In the genomic region with DNA sequence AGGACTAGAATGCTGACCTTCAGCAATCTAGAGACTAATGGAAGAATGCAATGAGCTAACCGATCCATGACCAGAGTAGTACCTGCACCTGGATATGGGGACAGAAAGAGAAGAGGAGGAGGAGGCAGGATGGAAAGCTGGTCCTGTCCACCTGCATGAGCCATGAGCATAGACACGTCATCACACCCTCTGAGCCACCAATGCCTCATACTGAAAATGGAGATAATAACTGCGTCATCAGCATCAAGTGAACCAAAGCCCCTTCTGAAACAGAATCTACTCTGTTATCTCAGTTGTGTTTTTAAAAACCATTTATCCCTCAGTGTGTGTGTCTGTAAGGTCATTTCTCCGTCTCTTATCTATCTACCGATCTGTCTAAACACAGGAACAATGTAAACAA, we compare ENCODE assay signal across 20 cellular contexts.
DNase-seq lines count a peak whose midpoint lies in the region; ATAC-seq and TF ChIP-seq lines count a peak whose summit lies in the region.
"Had no signal": no experiment of that assay in that cellular context is flagged by ENCODE, and none has a peak within 500 bp of the region (broad histone marks: within the 10 kb centered on the region; RNA-seq: fewer than 3 reads in every experiment).

No MANE protein-coding gene starts in this region.

- H3K27ac ChIP-seq in HEK293 (ENCODE audit: extremely low read depth, low read depth, low read length) (no peak overlapping the region), endodermal cell (ENCODE audit: low read depth, low read length) (no peak overlapping the region)
- H3K27ac ChIP-seq: 22Rv1, BLaER1, C4-2B had no signal

- no peak overlapping the region for H3K4me3 Mint-ChIP-seq in activated T-cell treated with anti-CD3 and anti-CD28 coated beads, Interleukin-2, amount 50 U/mL, for 72 hours
- H3K4me3 Mint-ChIP-seq in activated T-helper 17 cell treated with anti-CD3 and anti-CD28 coated beads, Interleukin-2, amount 50 U/mL, for 72 hours: no peak overlapping the region
- H3K4me3 Mint-ChIP-seq in endodermal cell: no peak overlapping the region
- H3K4me3 Mint-ChIP-seq: B cell; CD4-positive, CD25-positive, alpha-beta regulatory T cell; CD8-positive, alpha-beta T cell; H9; HFFc6 had no signal

- no peaks in the 10 kb centered on the region for H3K27me3 ChIP-seq in endodermal cell (ENCODE audit: control insufficient read depth, insufficient read depth, low read length, poor library complexity, severe bottlenecking)
- H3K27me3 ChIP-seq: BLaER1 had no signal

- peak; percentile 42 to 64 for ATAC-seq in activated T-cell treated with anti-CD3 and anti-CD28 coated beads, Interleukin-2, amount 50 U/mL, for 72 hours (replicated peaks in 1 of 2)
- ATAC-seq in activated T-helper 17 cell treated with anti-CD3 and anti-CD28 coated beads, Interleukin-2, amount 50 U/mL, for 72 hours (replicated peaks): peak; percentile 41
- ATAC-seq: CD8-positive, alpha-beta T cell; HCT116 had no signal

- CTCF ChIA-PET in HEK293 (lab: Yijun Ruan, JAX): no interaction called here

- no peak for DNase-seq in activated T-cell treated with anti-CD3 and anti-CD28 coated beads, Interleukin-2, amount 50 U/mL, for 72 hours
- no peak for DNase-seq in activated T-cell treated with anti-CD3 and anti-CD28 coated beads, Interleukin-2, amount 50 U/mL, for 1 hour
- DNase-seq in endodermal cell: peak; percentile 5
- DNase-seq in occipital lobe (lab: John Stamatoyannopoulos, UW): no peak
- DNase-seq in middle frontal gyrus (ENCODE audit: extremely low spot score, low spot score): no peak
- DNase-seq in GM13977 (ENCODE audit: low spot score): no peak
- DNase-seq: Caco-2; CD4-positive, CD25-positive, alpha-beta regulatory T cell; CD8-positive, alpha-beta T cell; DND-41; GOT3; H9; HFFc6 had no signal

- POLR2A ChIA-PET in HEK293 (lab: Yijun Ruan, JAX): no interaction called here

- H3K27me3 Mint-ChIP-seq in activated T-cell treated with anti-CD3 and anti-CD28 coated beads, Interleukin-2, amount 50 U/mL, for 72 hours (ENCODE audit: low read depth): no peaks in the 10 kb centered on the region
- H3K27me3 Mint-ChIP-seq in activated T-helper 17 cell treated with anti-CD3 and anti-CD28 coated beads, Interleukin-2, amount 50 U/mL, for 72 hours: no peaks in the 10 kb centered on the region
- peaks cover 10% of the 10 kb centered on the region for H3K27me3 Mint-ChIP-seq in endodermal cell (ENCODE audit: insufficient read depth)
- H3K27me3 Mint-ChIP-seq: B cell; CD4-positive, CD25-positive, alpha-beta regulatory T cell had no signal

- H3K4me3 ChIP-seq in HEK293 (ENCODE audit: low read depth, low read length) (no peak overlapping the region), endodermal cell (ENCODE audit: low read length) (no peak overlapping the region)
- H3K4me3 ChIP-seq: BLaER1 had no signal

- H3K4me1 Mint-ChIP-seq in activated T-cell treated with anti-CD3 and anti-CD28 coated beads, Interleukin-2, amount 50 U/mL, for 72 hours (ENCODE audit: low read depth): peaks cover 47% of the 10 kb centered on the region
- peaks cover 19% of the 10 kb centered on the region for H3K4me1 Mint-ChIP-seq in activated T-helper 17 cell treated with anti-CD3 and anti-CD28 coated beads, Interleukin-2, amount 50 U/mL, for 72 hours
- H3K4me1 Mint-ChIP-seq in endodermal cell: peaks cover 8% of the 10 kb centered on the region
- H3K4me1 Mint-ChIP-seq: B cell had no signal

- in situ Hi-C loops in GM13977 (cut with MboI; ENCODE audit: low pct_unique_long_range_greater_than_20kb, low sequenced_read_pairs, unreplicated experiment): no loop called here

- H3K9ac ChIP-seq in endodermal cell (ENCODE audit: extremely low read depth, low read length, poor library complexity, severe bottlenecking): no peak overlapping the region
- H3K9ac ChIP-seq: BLaER1 had no signal

- H3K9me3 Mint-ChIP-seq in activated T-cell treated with anti-CD3 and anti-CD28 coated beads, Interleukin-2, amount 50 U/mL, for 72 hours: no peaks in the 10 kb centered on the region
- H3K9me3 Mint-ChIP-seq in activated T-helper 17 cell treated with anti-CD3 and anti-CD28 coated beads, Interleukin-2, amount 50 U/mL, for 72 hours: no peaks in the 10 kb centered on the region
- H3K9me3 Mint-ChIP-seq in endodermal cell: peaks cover 21% of the 10 kb centered on the region
- H3K9me3 Mint-ChIP-seq: CD4-positive, CD25-positive, alpha-beta regulatory T cell; CD8-positive, alpha-beta T cell had no signal

- no peaks in the 10 kb centered on the region for H3K9me3 ChIP-seq in HEK293 (ENCODE audit: control insufficient read depth, insufficient read depth, low read depth, low read length)
- no peaks in the 10 kb centered on the region for H3K9me3 ChIP-seq in endodermal cell (ENCODE audit: control insufficient read depth, low read length)
- H3K9me3 ChIP-seq: BLaER1, Caco-2 had no signal

- peaks cover 4% of the 10 kb centered on the region for H3K4me1 ChIP-seq in HEK293 (ENCODE audit: control insufficient read depth, insufficient read depth, low read length)
- H3K4me1 ChIP-seq in endodermal cell (ENCODE audit: control insufficient read depth, insufficient read depth, low read length): no peaks in the 10 kb centered on the region
- H3K4me1 ChIP-seq: Caco-2 had no signal

- WGBS in endodermal cell (ENCODE audit: insufficient coverage in 1 of 2, insufficient read length in 1 of 2), 2 experiments: 98 to 100% methylated on average over 3 to 5 of the region's 5 CpGs

- H3K36me3 Mint-ChIP-seq in activated T-cell treated with anti-CD3 and anti-CD28 coated beads, Interleukin-2, amount 50 U/mL, for 72 hours (ENCODE audit: insufficient read depth in 2 of 2): no peaks in the 10 kb centered on the region
- no peaks in the 10 kb centered on the region for H3K36me3 Mint-ChIP-seq in activated T-helper 17 cell treated with anti-CD3 and anti-CD28 coated beads, Interleukin-2, amount 50 U/mL, for 72 hours (ENCODE audit: low read depth)
- H3K36me3 Mint-ChIP-seq in endodermal cell (ENCODE audit: low read depth): no peaks in the 10 kb centered on the region
- H3K36me3 Mint-ChIP-seq: CD4-positive, CD25-positive, alpha-beta regulatory T cell; CD8-positive, alpha-beta T cell had no signal

- no peak overlapping the region for H3K27ac Mint-ChIP-seq in activated T-cell treated with anti-CD3 and anti-CD28 coated beads, Interleukin-2, amount 50 U/mL, for 72 hours
- H3K27ac Mint-ChIP-seq in activated T-helper 17 cell treated with anti-CD3 and anti-CD28 coated beads, Interleukin-2, amount 50 U/mL, for 72 hours: no peak overlapping the region
- H3K27ac Mint-ChIP-seq in endodermal cell: no peak overlapping the region
- H3K27ac Mint-ChIP-seq: B cell; CD4-positive, CD25-positive, alpha-beta regulatory T cell; CD8-positive, alpha-beta T cell; H9; HFFc6 had no signal

- H3K36me3 ChIP-seq in HEK293 (ENCODE audit: control insufficient read depth in 2 of 2, insufficient read depth in 1 of 2, low read length in 2 of 2) (no peaks in the 10 kb centered on the region), endodermal cell (ENCODE audit: control insufficient read depth, insufficient read depth, low read length) (no peaks in the 10 kb centered on the region)
- H3K36me3 ChIP-seq: BLaER1 had no signal

- TF ChIP-seq CTCF in HEK293 (tag by site-specific recombination; IDR thresholded peaks at IDR 0.05): no peak
- TF ChIP-seq CTCF in endodermal cell (conservative IDR thresholded peaks at IDR 0.05): no peak
- TF ChIP-seq CTCF in GM13977 (IDR thresholded peaks at IDR 0.05; ENCODE audit: extremely low read depth, insufficient read depth, missing control alignments): no peak

TF ChIP-seq in HEK293, 187 proteins besides CTCF, POLR2A, EP300 and RAD21:
- TF ChIP-seq ZNF776 (tag by site-specific recombination; IDR thresholded peaks at IDR 0.05; ENCODE audit: borderline replicate concordance) (no peak), GLIS2 (tag by site-specific recombination; IDR thresholded peaks at IDR 0.05) (no peak), ZNF707 (tag by site-specific recombination; IDR thresholded peaks at IDR 0.05) (no peak), OSR2 (tag by site-specific recombination; IDR thresholded peaks at IDR 0.05) (peak; percentile 20; the same call in 1 of the 2 replicates), ZNF157 (tag by site-specific recombination; IDR thresholded peaks at IDR 0.05) (no peak), SP3 (tag by site-specific recombination; IDR thresholded peaks at IDR 0.05) (no peak), ZNF629 (tag by site-specific recombination; IDR thresholded peaks at IDR 0.05) (peak; percentile 44; the same call in 1 of the 2 replicates), ZNF560 (tag by site-specific recombination; IDR thresholded peaks at IDR 0.05; ENCODE audit: borderline replicate concordance) (no peak), ZNF660 (tag by site-specific recombination; IDR thresholded peaks at IDR 0.05) (no peak), MEIS1 (CRISPR knock-in tag; IDR thresholded peaks at IDR 0.05; ENCODE audit: borderline replicate concordance) (no peak), ZNF138 (tag by site-specific recombination; IDR thresholded peaks at IDR 0.05; ENCODE audit: borderline replicate concordance) (no peak)
TF ChIP-seq in HEK293: peak in this region for 2.
